ENCODE assay signal across 25 cellular contexts in genomic region chr4:6393066-6393465, GRCh38.
DNase-seq lines count a peak whose midpoint lies in the region; FAIRE-seq and TF ChIP-seq lines count a peak whose summit lies in the region.
"Had no signal": no experiment of that assay in that cellular context is flagged by ENCODE, and none has a peak within 500 bp of the region (broad histone marks: within the 10 kb centered on the region; RNA-seq: fewer than 3 reads in every experiment).

No MANE protein-coding gene starts in this region.

- no peaks in the 10 kb centered on the region for H3K4me1 Mint-ChIP-seq in neural crest cell
- H3K4me1 Mint-ChIP-seq: IgD-negative memory B cell had no signal

- H3K9me2 ChIP-seq in PC-9 (ENCODE audit: insufficient read depth): no peaks in the 10 kb centered on the region

- no peaks in the 10 kb centered on the region for H3K36me3 ChIP-seq in BLaER1 treated with 17β-estradiol and CSF1 and Interleukin-3, amounts not matched to agents 10 nM and 100 nM
- no peaks in the 10 kb centered on the region for H3K36me3 ChIP-seq in PC-9 (ENCODE audit: low read depth)
- H3K36me3 ChIP-seq in H1 (ENCODE audit: control insufficient read depth in 2 of 4, insufficient read depth in 4 of 4, low read length in 3 of 4): no peaks in the 10 kb centered on the region
- H3K36me3 ChIP-seq: HAP-1 had no signal

- H2AK5ac ChIP-seq in H1 (ENCODE audit: low read depth, low read length): 0 out of 2 replicates have a peak overlapping the region, but pooled peaks have one; percentile 9

- no peak overlapping the region for H2BK5ac ChIP-seq in H1 (ENCODE audit: low read depth, low read length)

- no peak for DNase-seq in PC-9
- no peak for DNase-seq in H1 (ENCODE audit: low read depth in 1 of 2, low spot score in 2 of 2)
- no peak for DNase-seq in neural crest cell (ENCODE audit: low read depth, low spot score)
- no peak for DNase-seq in activated gamma-delta T cell (lab: John Stamatoyannopoulos, UW)
- DNase-seq in activated naive CD4-positive, alpha-beta T cell treated with Interleukin-2 at 50 U/mL for 16 hours: no peak
- DNase-seq in RKO (ENCODE audit: low spot score): no peak
- DNase-seq: CD4-positive, alpha-beta T cell; DMS53; GM23248; Kasumi-1; NCI-H1092 treated with DMSO at 0.1 percent for 48 hours; NCI-H1436; NCI-H187; NCI-H2081 treated with DMSO at 0.1 percent for 48 hours; NCI-H2171 treated with DMSO at 0.1 percent for 48 hours; NCI-H524; NCI-H82; NK-92 treated with Interleukin-12 subunit alpha and Interleukin-12 subunit beta, amount 100 ng/mL, for 24 hours; SIG-M5 had no signal

- H4K20me1 ChIP-seq in BLaER1 treated with 17β-estradiol and CSF1 and Interleukin-3, amounts not matched to agents 10 nM and 100 nM: peaks cover 0 to 40% (median 10%) of the 10 kb centered on the region in 11 experiments; a peak in 12 of 22 replicates
- H4K20me1 ChIP-seq in PC-9 (ENCODE audit: insufficient read depth) (no peaks in the 10 kb centered on the region), H1 (replicated peaks in 1 of 2; ENCODE audit: control insufficient read depth in 1 of 2, insufficient read depth in 2 of 2, low read length in 2 of 2) (no peaks in the 10 kb centered on the region)

- H2BK20ac ChIP-seq in H1 (ENCODE audit: low read length): no peak overlapping the region

- no peak overlapping the region for H3K14ac ChIP-seq in H1 (ENCODE audit: insufficient read length)

- no peaks in the 10 kb centered on the region for H3K9me3 Mint-ChIP-seq in neural crest cell
- H3K9me3 Mint-ChIP-seq: CD4-positive, alpha-beta T cell had no signal

- no peaks in the 10 kb centered on the region for H3K79me2 ChIP-seq in PC-9 (ENCODE audit: low read depth)
- no peaks in the 10 kb centered on the region for H3K79me2 ChIP-seq in H1 (ENCODE audit: control insufficient read depth in 1 of 2, insufficient read depth in 2 of 2, low read length in 2 of 2)

- no peaks in the 10 kb centered on the region for H3K79me1 ChIP-seq in H1 (ENCODE audit: low read depth, low read length)

- no peak overlapping the region for H3K4me3 ChIP-seq in BLaER1 treated with 17β-estradiol and CSF1 and Interleukin-3, amounts not matched to agents 10 nM and 100 nM
- no peak overlapping the region for H3K4me3 ChIP-seq in PC-9
- no peak overlapping the region for H3K4me3 ChIP-seq in H1 (ENCODE audit: extremely low read depth in 1 of 4, insufficient read depth in 2 of 4, low read depth in 3 of 4, low read length in 4 of 4)
- H3K4me3 ChIP-seq: GM23248, HAP-1, SK-N-MC had no signal

- intact Hi-C loops in PC-9 (cut with micrococcal nuclease; ENCODE audit: unreplicated experiment): loop anchor here (5.0 kb wide), 1 partner anchor 79 kb away; the partner anchor contains the start of gene PPP2R2C

- peaks cover 6% of the 10 kb centered on the region for H3K27me3 Mint-ChIP-seq in neural crest cell (ENCODE audit: low read depth)

- no peak overlapping the region for H3K4me3 Mint-ChIP-seq in neural crest cell
- H3K4me3 Mint-ChIP-seq: CD4-positive, alpha-beta T cell; IgD-negative memory B cell had no signal

- no peak overlapping the region for H2BK12ac ChIP-seq in H1 (ENCODE audit: low read depth, low read length)

- H3K9me3 ChIP-seq in BLaER1 treated with 17β-estradiol and CSF1 and Interleukin-3, amounts not matched to agents 10 nM and 100 nM (replicated peaks in 1 of 11): no peaks in the 10 kb centered on the region
- H3K9me3 ChIP-seq in PC-9 (ENCODE audit: insufficient read depth, low read depth): no peaks in the 10 kb centered on the region
- H3K9me3 ChIP-seq in H1 (ENCODE audit: insufficient read depth in 2 of 2, low read depth in 1 of 2, low read length in 1 of 2): no peaks in the 10 kb centered on the region
- H3K9me3 ChIP-seq: HAP-1 had no signal

- no peak overlapping the region for H3K18ac ChIP-seq in H1 (ENCODE audit: extremely low read depth, low read length)

- FAIRE-seq in H1 (lab: Jason Lieb, UNC): no peak
- FAIRE-seq: GM18507 had no signal

- H3K23ac ChIP-seq in H1 (ENCODE audit: insufficient read length): no peak overlapping the region

- peak overlapping the region in 9 of 11 experiments; percentile 8 to 62 (median 25); a peak in 11 of 22 replicates for H3K4me2 ChIP-seq in BLaER1 treated with 17β-estradiol and CSF1 and Interleukin-3, amounts not matched to agents 10 nM and 100 nM
- no peak overlapping the region for H3K4me2 ChIP-seq in PC-9
- no peak overlapping the region for H3K4me2 ChIP-seq in H1 (ENCODE audit: insufficient read depth in 1 of 2, low read depth in 2 of 2, low read length in 2 of 2)

- H4K91ac ChIP-seq in H1 (replicated peaks; ENCODE audit: insufficient read length, low read length): no peak overlapping the region

- TF ChIP-seq EP300 in H1 (IDR thresholded peaks at IDR 0.05; ENCODE audit: borderline replicate concordance in 1 of 2, low read depth in 2 of 2, low read length in 2 of 2): no peak

- H3K27me3 ChIP-seq in BLaER1 treated with 17β-estradiol and CSF1 and Interleukin-3, amounts not matched to agents 10 nM and 100 nM: peaks cover 0 to 20% (median 10%) of the 10 kb centered on the region in 11 experiments; a peak in 12 of 22 replicates
- H3K27me3 ChIP-seq in PC-9 (ENCODE audit: insufficient read depth, low read depth) (no peaks in the 10 kb centered on the region), H1 (replicated peaks in 1 of 4; ENCODE audit: control insufficient read depth in 3 of 4, extremely low read depth in 1 of 4, insufficient read depth in 3 of 4, low read length in 3 of 4) (no peaks in the 10 kb centered on the region)

- no peak overlapping the region for H2BK120ac ChIP-seq in H1 (replicated peaks; ENCODE audit: low read depth, low read length)

- H3K56ac ChIP-seq in H1 (replicated peaks; ENCODE audit: insufficient read length, low read depth, low read length): no peak overlapping the region

- no peak overlapping the region for H3K4ac ChIP-seq in H1 (replicated peaks; ENCODE audit: insufficient read length, low read depth, low read length)

- CTCF ChIA-PET in PC-9 (lab: Charles Lee): no interaction called here
- CTCF ChIA-PET in H1 (lab: Charles Lee; ENCODE audit: partially characterized antibody): interaction anchor here (1.2 to 1.9 kb wide), 2 partner anchors 35 to 153 kb away, joined by 5 to 6 read pairs; no protein-coding TSS in a partner anchor

- POLR2A ChIA-PET in PC-9 (lab: Charles Lee; ENCODE audit: unreplicated experiment) (no interaction called here), H1 (lab: Charles Lee; ENCODE audit: partially characterized antibody) (no interaction called here)

- H2AFZ ChIP-seq in PC-9: no peak overlapping the region
- H2AFZ ChIP-seq in H1 (ENCODE audit: low read length): no peak overlapping the region
- H2AFZ ChIP-seq: GM23248 had no signal

- TF ChIP-seq CTCF in PC-9 (conservative IDR thresholded peaks at IDR 0.05) (no peak), H1 (IDR thresholded peaks at IDR 0.05; ENCODE audit: control extremely low read depth in 1 of 3, insufficient read depth in 1 of 3, low read depth in 1 of 3, low read length in 3 of 3) (no peak), neural crest cell (conservative IDR thresholded peaks at IDR 0.05) (no peak)

- no peak overlapping the region; the same call in 1 of the 2 replicates for H4K8ac ChIP-seq in H1 (ENCODE audit: extremely low read depth, insufficient read depth, low read length)

- H3K36me3 Mint-ChIP-seq in neural crest cell (ENCODE audit: low read depth): no peaks in the 10 kb centered on the region
- H3K36me3 Mint-ChIP-seq: IgD-negative memory B cell had no signal

- H3K27ac Mint-ChIP-seq in neural crest cell (ENCODE audit: unreplicated experiment): peak overlapping the region; percentile 3
- H3K27ac Mint-ChIP-seq: CD4-positive, alpha-beta T cell had no signal

- no peak overlapping the region for H3K27ac ChIP-seq in BLaER1 treated with 17β-estradiol and CSF1 and Interleukin-3, amounts not matched to agents 10 nM and 100 nM
- H3K27ac ChIP-seq in PC-9 (0 out of 2 replicates have a peak overlapping the region, but pooled peaks have one; percentile 88), H1 (ENCODE audit: low read depth, low read length) (no peak overlapping the region)
- H3K27ac ChIP-seq: GM23248, HL-60, SK-N-MC had no signal

- H3K4me1 ChIP-seq in BLaER1 treated with 17β-estradiol and CSF1 and Interleukin-3, amounts not matched to agents 10 nM and 100 nM: peaks cover 19 to 36% (median 27%) of the 10 kb centered on the region in 10 experiments
- H3K4me1 ChIP-seq in PC-9 (replicated peaks; ENCODE audit: insufficient read depth): peaks cover 26% of the 10 kb centered on the region
- peaks cover 0 to 4% (median under 1%) of the 10 kb centered on the region in 4 experiments; a peak in 4 of 7 replicates for H3K4me1 ChIP-seq in H1 (replicated peaks in 1 of 4; ENCODE audit: control insufficient read depth in 3 of 4, insufficient read depth in 4 of 4, low read length in 3 of 4)
- H3K4me1 ChIP-seq: HAP-1 had no signal

- no peak for TF ChIP-seq POLR2A in H1 (IDR thresholded peaks at IDR 0.05; ENCODE audit: control extremely low read depth in 1 of 2, low read depth in 2 of 2, low read length in 2 of 2)

- no peaks in the 10 kb centered on the region for H3K23me2 ChIP-seq in H1 (ENCODE audit: low read depth, low read length)

- no peak overlapping the region for H4K5ac ChIP-seq in H1 (ENCODE audit: insufficient read length, low read depth, low read length)

- no peak overlapping the region for H2BK15ac ChIP-seq in H1 (ENCODE audit: low read length)

- peaks cover 10% of the 10 kb centered on the region; the same call in 1 of the 2 replicates for H3F3A ChIP-seq in PC-9 (ENCODE audit: insufficient read depth, low read depth)

- TF ChIP-seq RAD21 in H1 (IDR thresholded peaks at IDR 0.05 in 1 of 2, conservative IDR thresholded peaks at IDR 0.05 in 1 of 2; ENCODE audit: low read depth in 2 of 2, low read length in 2 of 2): no peak

- BruUV-seq in PC-9 (replicated peaks; lab: Mats Ljungman, UMichigan): no TSS peak

- 87% methylated on average over 6 of the region's 6 CpGs; no CpG with 5 or more reads in 1 of the 2 experiments for WGBS in H1 (ENCODE audit: extremely low coverage in 1 of 2, insufficient coverage in 1 of 2, insufficient read length in 1 of 2, insufficient replicate concordance in 2 of 2, low coverage in 1 of 2, low lambda C conversion rate in 2 of 2, missing lambda C conversion rate in 1 of 2), 2 experiments

- no peak overlapping the region for H3K9ac ChIP-seq in BLaER1 treated with 17β-estradiol and CSF1 and Interleukin-3, amounts not matched to agents 10 nM and 100 nM
- no peak overlapping the region for H3K9ac ChIP-seq in H1 (replicated peaks in 1 of 4; ENCODE audit: extremely low read depth in 1 of 4, low read depth in 3 of 4, low read length in 3 of 4)
- H3K9ac ChIP-seq: GM23248 had no signal

TF ChIP-seq in H1, 55 proteins besides CTCF, POLR2A, EP300 and RAD21 (continues in another document):
- TF ChIP-seq TCF12 (IDR thresholded peaks at IDR 0.05; ENCODE audit: low read depth, low read length): no peak
- TF ChIP-seq BCL11A (IDR thresholded peaks at IDR 0.05; ENCODE audit: low read depth in 2 of 2, low read length in 2 of 2): no peak
- no peak for TF ChIP-seq CREB1 (IDR thresholded peaks at IDR 0.05)
- TF ChIP-seq CHD1 (IDR thresholded peaks at IDR 0.05; ENCODE audit: low read depth, low read length): no peak
- no peak for TF ChIP-seq TAF7 (optimal IDR thresholded peaks at IDR 0.05; ENCODE audit: borderline replicate concordance, low read depth, low read length)
- no peak for TF ChIP-seq BRCA1 (IDR thresholded peaks at IDR 0.05; ENCODE audit: low read depth, low read length)
- no peak for TF ChIP-seq SUZ12 (IDR thresholded peaks at IDR 0.05; ENCODE audit: low read length)
- TF ChIP-seq ASH2L (IDR thresholded peaks at IDR 0.05; ENCODE audit: low read length): no peak

Comparison
In these comparisons a context has a peak if more than half of its experiments do, and no peak if none do; other contexts are left out.
1. H3K4me2 ChIP-seq: peak in BLaER1 treated with 17β-estradiol and CSF1 and Interleukin-3, amounts not matched to agents 10 nM and 100 nM (9 of 11); none in PC-9 (single experiment) and H1 (0 of 2).